In genomic region chr4:163941221-163941865, GRCh38 we compare ENCODE assay signal across 33 cellular contexts.
DNase-seq lines count a peak whose midpoint lies in the region; ATAC-seq and TF ChIP-seq lines count a peak whose summit lies in the region.
"Had no signal": no experiment of that assay in that cellular context is flagged by ENCODE, and none has a peak within 500 bp of the region (broad histone marks: within the 10 kb centered on the region; RNA-seq: fewer than 3 reads in every experiment).

No MANE protein-coding gene starts in this region.

- no peaks in the 10 kb centered on the region for H3K9me3 ChIP-seq in fibroblast of lung (ENCODE audit: control insufficient read depth, insufficient read depth, low read depth, low read length)
- H3K9me3 ChIP-seq: BLaER1, colonic mucosa, gastrocnemius medialis, MG63, ovary, suprapubic skin had no signal

- DNase-seq in LHCN-M2 (ENCODE audit: low read depth) (peak; percentile 68), amniotic epithelial cell (ENCODE audit: low read depth) (peak; percentile 75), fibroblast of lung (ENCODE audit: low read depth in 2 of 2) (peak; percentile 12 to 65), non-pigmented ciliary epithelial cell (ENCODE audit: low read depth) (peak; percentile 23), OCI-M1 (lab: John Stamatoyannopoulos, UW) (no peak), brain microvascular endothelial cell (no peak), T-helper 1 cell (no peak)
- DNase-seq: activated CD4-positive, alpha-beta T cell treated with anti-CD3 and anti-CD28 coated beads for 36 hours; activated CD8-positive, alpha-beta memory T cell treated with anti-CD3 and anti-CD28 coated beads, Interleukin-2, amount 50 U/mL, for 48 hours; activated CD8-positive, alpha-beta T cell treated with anti-CD3 and anti-CD28 coated beads for 36 hours; activated naive CD4-positive, alpha-beta T cell treated with anti-CD3 and anti-CD28 coated beads, Interleukin-2, amount 50 U/mL, for 16 hours; amniotic stem cell; colonic mucosa; DMS79 treated with DMSO at 0.1 percent for 48 hours; endodermal cell; esophagus squamous epithelium; gastrocnemius medialis; HFFc6; MG63; NCI-H1930; NCI-H524 treated with DMSO at 0.1 percent for 48 hours; ovary; PC-9; SHP77 treated with DMSO at 0.1 percent for 48 hours; stimulated activated naive CD4-positive, alpha-beta T cell; upper lobe of right lung had no signal

- H3K9ac ChIP-seq in fibroblast of lung (ENCODE audit: insufficient read depth, low read length): no peak overlapping the region
- H3K9ac ChIP-seq: BLaER1 had no signal

- no peaks in the 10 kb centered on the region for H3K36me3 ChIP-seq in fibroblast of lung (ENCODE audit: control insufficient read depth, insufficient read depth, low read length)
- no peaks in the 10 kb centered on the region for H3K36me3 ChIP-seq in brain microvascular endothelial cell (replicated peaks)
- H3K36me3 ChIP-seq: BLaER1, colonic mucosa, esophagus squamous epithelium, gastrocnemius medialis, MG63, ovary, suprapubic skin, upper lobe of right lung had no signal

- TF ChIP-seq CTCF in fibroblast of lung (conservative IDR thresholded peaks at IDR 0.05 in 1 of 2, IDR thresholded peaks at IDR 0.05 in 1 of 2; ENCODE audit: low read depth in 1 of 2, low read length in 2 of 2) (no peak), brain microvascular endothelial cell (IDR thresholded peaks at IDR 0.05; ENCODE audit: low read depth, low read length, missing control alignments) (no peak)

- H3K4me1 ChIP-seq in fibroblast of lung (ENCODE audit: control insufficient read depth, extremely low read depth, insufficient read depth, low read length): no peaks in the 10 kb centered on the region
- H3K4me1 ChIP-seq: BLaER1, colonic mucosa, esophagus squamous epithelium, gastrocnemius medialis, suprapubic skin, upper lobe of right lung had no signal

- no peak overlapping the region for H3K4me3 ChIP-seq in fibroblast of lung (replicated peaks in 1 of 4; ENCODE audit: control extremely low read depth in 1 of 4, insufficient read depth in 1 of 4, low read depth in 3 of 4, low read length in 4 of 4)
- H3K4me3 ChIP-seq in brain microvascular endothelial cell (ENCODE audit: low read depth, low read length): no peak overlapping the region
- H3K4me3 ChIP-seq: BLaER1, colonic mucosa, esophagus squamous epithelium, gastrocnemius medialis, GM23338, K562, MG63, ovary, PC-9, skin epidermis, suprapubic skin, upper lobe of right lung had no signal

- H4K20me1 ChIP-seq in fibroblast of lung (ENCODE audit: control insufficient read depth, extremely low read depth, insufficient read depth, low read length): no peaks in the 10 kb centered on the region
- H4K20me1 ChIP-seq: BLaER1 had no signal

- H3K27ac ChIP-seq in fibroblast of lung (ENCODE audit: insufficient read depth, low read length): no peak overlapping the region
- H3K27ac ChIP-seq in brain microvascular endothelial cell: no peak overlapping the region
- H3K27ac ChIP-seq: BLaER1, colonic mucosa, esophagus squamous epithelium, gastrocnemius medialis, ovary, PC-9, skin epidermis, suprapubic skin, upper lobe of right lung had no signal

- in situ Hi-C loops in brain microvascular endothelial cell (cut with HindIII; ENCODE audit: low pct_ligation_motif_present, low sequenced_read_pairs): no loop called here

- no peak for ATAC-seq in HG03095 (IDR thresholded peaks at IDR 0.05; ENCODE audit: unreplicated experiment)
- ATAC-seq: activated CD4-positive, alpha-beta T cell treated with anti-CD3 and anti-CD28 coated beads for 36 hours; activated CD8-positive, alpha-beta T cell treated with anti-CD3 and anti-CD28 coated beads for 36 hours; activated T-helper 17 cell treated with anti-CD3 and anti-CD28 coated beads, Interleukin-2, amount 50 U/mL, for 72 hours; gastrocnemius medialis; GM23338; K562; upper lobe of right lung had no signal

- no peaks in the 10 kb centered on the region for H3K27me3 ChIP-seq in fibroblast of lung (ENCODE audit: control insufficient read depth, insufficient read depth, low read length)
- H3K27me3 ChIP-seq in brain microvascular endothelial cell (replicated peaks): no peaks in the 10 kb centered on the region
- H3K27me3 ChIP-seq: BLaER1, colonic mucosa, esophagus squamous epithelium, gastrocnemius medialis, MG63, ovary, suprapubic skin, upper lobe of right lung had no signal

- H3K4me2 ChIP-seq in fibroblast of lung (ENCODE audit: extremely low read depth, insufficient read depth, low read length): no peak overlapping the region
- H3K4me2 ChIP-seq: BLaER1, GM23338, PC-9 had no signal

- no peak overlapping the region for H2AFZ ChIP-seq in fibroblast of lung (ENCODE audit: low read length)
- H2AFZ ChIP-seq: GM23338, PC-9 had no signal

- H3K79me2 ChIP-seq in fibroblast of lung (ENCODE audit: control insufficient read depth, insufficient read depth, low read length): no peaks in the 10 kb centered on the region

Comparison
In these comparisons a context has a peak if more than half of its experiments do, and no peak if none do; other contexts are left out.
1. DNase-seq: peak in LHCN-M2 (single experiment), amniotic epithelial cell (single experiment), fibroblast of lung (2 of 2) and non-pigmented ciliary epithelial cell (single experiment); none in OCI-M1 (single experiment), brain microvascular endothelial cell (single experiment) and T-helper 1 cell (0 of 5).